ENCODE assay signal across 9 cellular contexts in genomic region chr1:152870831-152871730, GRCh38. TPM values are rescaled to one million over a fixed set of nuclear protein-coding genes. Genes with fewer than 3 reads are reported as not detected.
A peak's percentile ranks its signal among the peaks of the same experiment; 100 is the strongest.
DNase-seq lines count a peak whose midpoint lies in the region; ATAC-seq, FAIRE-seq and TF ChIP-seq lines count a peak whose summit lies in the region.
"Had no signal": no experiment of that assay in that cellular context is flagged by ENCODE, and none has a peak within 500 bp of the region (broad histone marks: within the 10 kb centered on the region; RNA-seq: fewer than 3 reads in every experiment).

No MANE protein-coding gene starts in this region.

- H3K27ac ChIP-seq in HL-60 (replicated peaks) (no peak overlapping the region), Peyer's patch (no peak overlapping the region)

- H3K36me3 ChIP-seq in Peyer's patch, result no peaks in the 10 kb centered on the region

- no peak for ATAC-seq in stimulated activated memory B cell treated with anti-CD40 and anti-IgM and Interleukin-4, amounts not matched to agents 10 μg/mL and 1 μg/mL and 100 μg/mL, for 72 hours
- no peak for ATAC-seq in HG02884 (IDR thresholded peaks at IDR 0.05; ENCODE audit: unreplicated experiment)

- FAIRE-seq in D721Med (lab: Jason Lieb, UNC), result no peak
- FAIRE-seq: endometrium had no signal

- H3K9me3 Mint-ChIP-seq in stimulated activated memory B cell treated with anti-CD40 and anti-IgM and Interleukin-4, amounts not matched to agents 10 μg/mL and 1 μg/mL and 100 μg/mL, for 72 hours, result no peaks in the 10 kb centered on the region

- TF ChIP-seq CTCF in D721Med (IDR thresholded peaks at IDR 0.05; ENCODE audit: insufficient read depth, missing control alignments) (peak; percentile 26), HL-60 (IDR thresholded peaks at IDR 0.05; ENCODE audit: insufficient read depth, low read length) (peak; percentile 3), Peyer's patch (IDR thresholded peaks at IDR 0.05) (peak in 1 of 6 experiments; percentile 11)

- no peak for TF ChIP-seq POLR2A in Peyer's patch (IDR thresholded peaks at IDR 0.05)

- peaks cover 28% of the 10 kb centered on the region for H3K27me3 Mint-ChIP-seq in stimulated activated memory B cell treated with anti-CD40 and anti-IgM and Interleukin-4, amounts not matched to agents 10 μg/mL and 1 μg/mL and 100 μg/mL, for 72 hours

- H3K4me3 ChIP-seq in HL-60 (replicated peaks; ENCODE audit: insufficient read depth, low read length), result no peak overlapping the region
- no peak overlapping the region for H3K4me3 ChIP-seq in Peyer's patch

- H3K27me3 ChIP-seq in HL-60 (ENCODE audit: insufficient read depth, poor library complexity, severe bottlenecking), result no peaks in the 10 kb centered on the region
- H3K27me3 ChIP-seq in Peyer's patch, result no peaks in the 10 kb centered on the region

- no peaks in the 10 kb centered on the region for H3K9me3 ChIP-seq in Peyer's patch

- H3K27ac Mint-ChIP-seq in stimulated activated memory B cell treated with anti-CD40 and anti-IgM and Interleukin-4, amounts not matched to agents 10 μg/mL and 1 μg/mL and 100 μg/mL, for 72 hours, result no peak overlapping the region

- no peaks in the 10 kb centered on the region for H3K36me3 Mint-ChIP-seq in stimulated activated memory B cell treated with anti-CD40 and anti-IgM and Interleukin-4, amounts not matched to agents 10 μg/mL and 1 μg/mL and 100 μg/mL, for 72 hours

- H3K4me3 Mint-ChIP-seq in stimulated activated memory B cell treated with anti-CD40 and anti-IgM and Interleukin-4, amounts not matched to agents 10 μg/mL and 1 μg/mL and 100 μg/mL, for 72 hours, result no peak overlapping the region

- H3K4me1 Mint-ChIP-seq in stimulated activated memory B cell treated with anti-CD40 and anti-IgM and Interleukin-4, amounts not matched to agents 10 μg/mL and 1 μg/mL and 100 μg/mL, for 72 hours, result peaks cover 14% of the 10 kb centered on the region

- no peaks in the 10 kb centered on the region for H3K4me1 ChIP-seq in Peyer's patch

- DNase-seq in D721Med (ENCODE audit: insufficient read length, low spot score) (no peak), HL-60 (ENCODE audit: low read depth in 1 of 2, low spot score in 1 of 2) (peak in 1 of 2 experiments; percentile 21), SKM-1 treated with dmso at 0.1 percent for 144 hours (lab: John Stamatoyannopoulos, UW; ENCODE audit: unreplicated experiment) (peak; percentile 19), kidney glomerular epithelial cell (lab: John Stamatoyannopoulos, UW) (peak; percentile 46), Peyer's patch (no peak), NCI-H1048 (lab: John Stamatoyannopoulos, UW) (no peak)

RNA-seq across cellular contexts. Expression of gene SMCP, which starts 7.0 kb away (rescaled TPM):
- total RNA-seq in Peyer's patch, result not detected

RNA-seq across cellular contexts. Expression of gene LCE7A, which starts 11.3 kb away (rescaled TPM):
- not detected for total RNA-seq in Peyer's patch

RNA-seq across cellular contexts. Expression of gene LCE6A, which starts 28.4 kb away (rescaled TPM):
- total RNA-seq in Peyer's patch, result not detected

RNA-seq across cellular contexts. Expression of gene IVL, which starts 37.3 kb away (rescaled TPM):
- total RNA-seq in Peyer's patch, result not detected

RNA-seq across cellular contexts. Expression of gene LCE1A, which starts 43.8 kb away (rescaled TPM):
- not detected for total RNA-seq in Peyer's patch

Comparison
In these comparisons a context has a peak if more than half of its experiments do, and no peak if none do; other contexts are left out.
1. DNase-seq: peak in SKM-1 treated with dmso at 0.1 percent for 144 hours (single experiment) and kidney glomerular epithelial cell (single experiment); none in D721Med (single experiment), Peyer's patch (0 of 3) and NCI-H1048 (single experiment).